16 cellular contexts compared by ENCODE assay signal in the genomic region with DNA sequence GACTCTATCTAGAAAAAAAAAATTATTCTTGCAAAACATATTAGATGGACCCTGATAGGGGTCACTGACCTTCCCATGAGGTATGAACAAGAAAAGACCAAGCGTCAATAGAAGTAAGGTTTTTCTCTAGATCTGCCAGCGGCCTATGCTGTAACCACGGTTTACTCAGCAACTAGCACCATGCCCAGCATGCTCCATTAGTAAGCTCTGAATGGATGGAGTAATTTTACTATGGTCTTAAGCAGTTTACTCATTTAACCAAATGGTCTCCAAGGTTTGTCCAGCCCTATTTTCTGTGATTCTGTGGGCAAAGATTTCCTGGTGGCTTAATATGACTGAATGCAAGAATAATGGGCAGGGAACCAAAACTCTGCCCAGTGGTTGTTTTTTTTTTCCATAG.
DNase-seq lines count a peak whose midpoint lies in the region; ATAC-seq and TF ChIP-seq lines count a peak whose summit lies in the region.
"Had no signal": no experiment of that assay in that cellular context is flagged by ENCODE, and none has a peak within 500 bp of the region (broad histone marks: within the 10 kb centered on the region; RNA-seq: fewer than 3 reads in every experiment).

No MANE protein-coding gene starts in this region.

- peaks cover 3% of the 10 kb centered on the region; the same call in 1 of the 2 replicates for H3K4me1 ChIP-seq in H9 (ENCODE audit: insufficient read depth, low read length)

- H3K4me1 Mint-ChIP-seq in H9 = peaks cover 41% of the 10 kb centered on the region in 2 experiments
- H3K4me1 Mint-ChIP-seq: B cell, IgD-negative memory B cell had no signal

- H4K5ac ChIP-seq in H9 (ENCODE audit: insufficient read length, low read depth, low read length) = no peak overlapping the region

- H3K23ac ChIP-seq in H9 (ENCODE audit: insufficient read length, low read depth, low read length) = no peak overlapping the region

- no peak overlapping the region; a peak in 1 of 7 replicates for H3K27ac Mint-ChIP-seq in H9
- H3K27ac Mint-ChIP-seq: B cell; CD4-positive, alpha-beta T cell; HFFc6 had no signal

- no peak overlapping the region for H4K8ac ChIP-seq in H9 (replicated peaks; ENCODE audit: insufficient read length, low read depth, low read length)

- in situ Hi-C loops in ACHN (cut with HindIII; ENCODE audit: low pct_ligation_motif_present, low pct_unique_long_range_greater_than_20kb, low sequenced_read_pairs) = no loop called here

- H2AK5ac ChIP-seq in H9 (ENCODE audit: insufficient read length, low read length) = no peak overlapping the region

- H3K18ac ChIP-seq in H9 (ENCODE audit: insufficient read length, low read depth, low read length) = no peak overlapping the region

- WGBS in H9 (ENCODE audit: extremely low coverage, insufficient read length, low lambda C conversion rate) = no CpG with 5 or more reads among the region's 3 CpGs

- no peaks in the 10 kb centered on the region for H3K9me3 ChIP-seq in H9 (ENCODE audit: control insufficient read depth, low read depth, low read length)

- no peak overlapping the region for H3K4ac ChIP-seq in H9 (ENCODE audit: low read depth, low read length)

- no peak overlapping the region for H2AFZ ChIP-seq in H9 (ENCODE audit: low read length)

- no peaks in the 10 kb centered on the region for H3K27me3 ChIP-seq in H9 (ENCODE audit: insufficient read depth, low read length)

- DNase-seq in ACHN (peak; percentile 23), H9 (peak; percentile 3), ecto neural progenitor cell (ENCODE audit: low spot score) (peak; percentile 3), renal cortical epithelial cell (ENCODE audit: low read depth) (peak; percentile 84), coronary artery (ENCODE audit: low spot score) (no peak)
- DNase-seq in activated CD4-positive, alpha-beta T cell treated with anti-CD3 and anti-CD28 coated beads, Interleukin-2, amount 50 U/mL, for 1 hour = no peak
- DNase-seq: C1 segment of cervical spinal cord; CD4-positive, alpha-beta T cell; DMS153; DMS79 treated with DMSO at 0.1 percent for 48 hours; EL; HCEC 1CT; HFFc6 had no signal

- no peak overlapping the region for H3K4me2 ChIP-seq in H9 (ENCODE audit: insufficient read depth, insufficient read length, low read length)

- H3K56ac ChIP-seq in H9 (ENCODE audit: insufficient read length, low read depth, low read length) = no peak overlapping the region

- H3K79me1 ChIP-seq in H9 (ENCODE audit: insufficient read depth, low read depth, low read length, poor library complexity, severe bottlenecking) = no peaks in the 10 kb centered on the region

- H3K9ac ChIP-seq in H9 (ENCODE audit: extremely low read depth, insufficient read length, low read length) = no peak overlapping the region

- H4K91ac ChIP-seq in H9 (ENCODE audit: insufficient read length, low read depth, low read length) = no peak overlapping the region

- no peaks in the 10 kb centered on the region for H4K20me1 ChIP-seq in H9 (ENCODE audit: control insufficient read depth, insufficient read depth, insufficient read length)

- no peak overlapping the region for H3K14ac ChIP-seq in H9 (ENCODE audit: insufficient read depth, low read length)

- no peaks in the 10 kb centered on the region for H3K23me2 ChIP-seq in H9 (ENCODE audit: insufficient read length, low read depth, low read length, poor library complexity, severe bottlenecking)

- no peak overlapping the region for H2BK15ac ChIP-seq in H9 (ENCODE audit: low read depth, low read length)

- no peak overlapping the region for H3K4me3 ChIP-seq in coronary artery

- TF ChIP-seq CTCF in H9 (conservative IDR thresholded peaks at IDR 0.05) = no peak
- no peak for TF ChIP-seq CTCF in coronary artery (IDR thresholded peaks at IDR 0.05)

- H2BK5ac ChIP-seq in H9 (ENCODE audit: insufficient read length, low read length) = no peak overlapping the region

- ATAC-seq in GM21423 (IDR thresholded peaks at IDR 0.05; ENCODE audit: unreplicated experiment) = no peak

- H3K4me3 Mint-ChIP-seq in H9 = no peak overlapping the region
- H3K4me3 Mint-ChIP-seq: B cell; CD4-positive, alpha-beta T cell; HFFc6; IgD-negative memory B cell had no signal

- 0 out of 5 replicates have a peak, but pooled peaks cover 0 to 3% of the 10 kb centered on the region in 2 experiments for H3K9me3 Mint-ChIP-seq in H9
- H3K9me3 Mint-ChIP-seq: CD4-positive, alpha-beta T cell; HFFc6 had no signal

- no peaks in the 10 kb centered on the region for H3K27me3 Mint-ChIP-seq in H9 (ENCODE audit: low read depth)

- no peak overlapping the region for H3K27ac ChIP-seq in H9 (ENCODE audit: insufficient read length, low read depth, low read length)
- H3K27ac ChIP-seq in coronary artery = no peak overlapping the region

- no peaks in the 10 kb centered on the region for H3K36me3 Mint-ChIP-seq in H9 (ENCODE audit: insufficient read depth in 1 of 3, low read depth in 3 of 3)
- H3K36me3 Mint-ChIP-seq: IgD-negative memory B cell had no signal

- no peak overlapping the region for H3T11ph ChIP-seq in H9 (ENCODE audit: low read length)

- H2BK20ac ChIP-seq in H9 (ENCODE audit: low read depth, low read length, poor library complexity, severe bottlenecking) = no peak overlapping the region

- no peak overlapping the region for H2BK12ac ChIP-seq in H9 (ENCODE audit: insufficient read length, low read depth, low read length)

- no peak overlapping the region for H2BK120ac ChIP-seq in H9 (ENCODE audit: low read depth, low read length, poor library complexity, severe bottlenecking)

- H3K79me2 ChIP-seq in H9 (ENCODE audit: insufficient read depth, low read length) = no peaks in the 10 kb centered on the region

Comparison
In these comparisons a context has a peak if more than half of its experiments do, and no peak if none do; other contexts are left out.
1. DNase-seq: peak in ACHN (single experiment), H9 (single experiment), ecto neural progenitor cell (single experiment) and renal cortical epithelial cell (single experiment); none in activated CD4-positive, alpha-beta T cell treated with anti-CD3 and anti-CD28 coated beads, Interleukin-2, amount 50 U/mL, for 1 hour (single experiment) and coronary artery (single experiment).